Comparison of ENCODE assay signal across 9 cellular contexts in the genomic region with DNA sequence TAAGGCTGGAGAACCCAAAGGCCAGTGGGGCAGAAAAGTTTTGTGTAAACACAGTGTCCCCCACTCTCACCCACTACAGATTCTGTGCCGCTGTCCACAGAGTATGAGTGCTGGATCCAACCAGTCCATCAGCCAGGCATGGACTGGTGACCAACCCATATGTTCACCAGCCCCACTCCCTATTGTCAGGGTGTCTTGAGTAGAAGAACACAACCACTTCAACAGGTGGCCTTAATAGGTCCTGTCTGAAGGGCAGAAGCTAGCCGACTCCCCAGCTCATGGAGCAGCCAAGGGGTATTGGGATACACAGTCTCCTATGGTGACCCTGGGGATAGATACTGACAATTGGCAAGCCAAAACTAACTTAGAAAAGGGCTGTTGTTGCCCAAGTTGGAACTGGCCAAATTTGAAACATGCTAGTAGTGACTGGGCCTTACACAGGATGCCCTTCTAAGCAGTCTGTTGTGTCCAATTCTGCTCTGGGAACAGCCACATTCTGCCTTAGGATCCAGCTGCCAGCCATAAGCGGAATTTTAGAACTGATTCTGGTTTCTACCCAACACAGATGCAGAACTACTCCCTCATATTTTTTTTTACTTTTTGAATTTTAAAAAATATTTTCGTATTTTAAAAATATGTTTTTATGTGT. TPM values are rescaled to one million over a fixed set of nuclear protein-coding genes. Genes with fewer than 3 reads are reported as not detected.
A peak's percentile ranks its signal among the peaks of the same experiment; 100 is the strongest.
DNase-seq lines count a peak whose midpoint lies in the region; ATAC-seq and TF ChIP-seq lines count a peak whose summit lies in the region.
"Had no signal": no experiment of that assay in that cellular context is flagged by ENCODE, and none has a peak within 500 bp of the region (broad histone marks: within the 10 kb centered on the region; RNA-seq: fewer than 3 reads in every experiment).

No MANE protein-coding gene starts in this region.

- no peaks in the 10 kb centered on the region for H3K36me3 Mint-ChIP-seq in activated CD8-positive, alpha-beta memory T cell treated with anti-CD3 and anti-CD28 coated beads, Interleukin-2, amount 10 ng/mL, durations not matched to agents 7 days and 5 days
- H3K36me3 Mint-ChIP-seq in activated T-helper 17 cell treated with anti-CD3 and anti-CD28 coated beads, Interleukin-2, amount 50 U/mL, for 72 hours (ENCODE audit: low read depth), result no peaks in the 10 kb centered on the region
- H3K36me3 Mint-ChIP-seq: CD14-positive monocyte had no signal

- no peak for TF ChIP-seq CTCF in tibial nerve (IDR thresholded peaks at IDR 0.05)

- H3K27me3 ChIP-seq in layer of hippocampus (ENCODE audit: control insufficient read depth, insufficient read depth, low read length) (no peaks in the 10 kb centered on the region), tibial nerve (no peaks in the 10 kb centered on the region)

- no peak overlapping the region for H3K4me3 Mint-ChIP-seq in activated CD8-positive, alpha-beta memory T cell treated with anti-CD3 and anti-CD28 coated beads, Interleukin-2, amount 10 ng/mL, durations not matched to agents 7 days and 5 days
- H3K4me3 Mint-ChIP-seq in activated T-helper 17 cell treated with anti-CD3 and anti-CD28 coated beads, Interleukin-2, amount 50 U/mL, for 72 hours, result peak overlapping the region; percentile 31
- H3K4me3 Mint-ChIP-seq: CD14-positive monocyte had no signal

- peak; percentile 59 for DNase-seq in activated CD8-positive, alpha-beta memory T cell treated with anti-CD3 and anti-CD28 coated beads for 24 hours
- DNase-seq in activated CD8-positive, alpha-beta memory T cell treated with anti-CD3 and anti-CD28 coated beads, Interleukin-2, amount 10 ng/mL, durations not matched to agents 7 days and 5 days, result no peak
- DNase-seq in tibial nerve (ENCODE audit: low spot score in 2 of 2) (no peak), kidney glomerular epithelial cell (lab: John Stamatoyannopoulos, UW) (no peak), Kasumi-1 (lab: John Stamatoyannopoulos, UW) (no peak)

- peak overlapping the region; percentile 25 for H3K27ac ChIP-seq in layer of hippocampus (ENCODE audit: low read depth, low read length)
- peak overlapping the region; percentile 56 to 89 (median 78) for H3K27ac ChIP-seq in tibial nerve

- CTCF ChIA-PET in activated CD8-positive, alpha-beta memory T cell treated with anti-CD3 and anti-CD28 coated beads, Interleukin-2, amount 10 ng/mL, durations not matched to agents 7 days and 5 days (lab: Charles Lee), result no interaction called here

- no peak for TF ChIP-seq EP300 in tibial nerve (IDR thresholded peaks at IDR 0.05)

- peaks cover 15% of the 10 kb centered on the region for H3K27me3 Mint-ChIP-seq in activated CD8-positive, alpha-beta memory T cell treated with anti-CD3 and anti-CD28 coated beads, Interleukin-2, amount 10 ng/mL, durations not matched to agents 7 days and 5 days
- no peaks in the 10 kb centered on the region for H3K27me3 Mint-ChIP-seq in activated T-helper 17 cell treated with anti-CD3 and anti-CD28 coated beads, Interleukin-2, amount 50 U/mL, for 72 hours

- peaks cover 0 to 25% (median 0%) of the 10 kb centered on the region in 4 donors for H3K4me1 ChIP-seq in tibial nerve

- H3K9me3 Mint-ChIP-seq in activated CD8-positive, alpha-beta memory T cell treated with anti-CD3 and anti-CD28 coated beads, Interleukin-2, amount 10 ng/mL, durations not matched to agents 7 days and 5 days (ENCODE audit: low read depth), result no peaks in the 10 kb centered on the region
- H3K9me3 Mint-ChIP-seq in activated T-helper 17 cell treated with anti-CD3 and anti-CD28 coated beads, Interleukin-2, amount 50 U/mL, for 72 hours, result no peaks in the 10 kb centered on the region
- H3K9me3 Mint-ChIP-seq: CD14-positive monocyte had no signal

- no peak overlapping the region for H3K4me3 ChIP-seq in tibial nerve

- no peak for TF ChIP-seq POLR2A in tibial nerve (IDR thresholded peaks at IDR 0.05)

- no peak for ATAC-seq in activated CD8-positive, alpha-beta memory T cell treated with anti-CD3 and anti-CD28 coated beads, Interleukin-2, amount 10 ng/mL, durations not matched to agents 7 days and 5 days
- ATAC-seq in activated T-helper 17 cell treated with anti-CD3 and anti-CD28 coated beads, Interleukin-2, amount 50 U/mL, for 72 hours (replicated peaks), result peak; percentile 39
- ATAC-seq in HG03095 (IDR thresholded peaks at IDR 0.05; ENCODE audit: unreplicated experiment), result no peak

- H3K9me3 ChIP-seq in tibial nerve, result no peaks in the 10 kb centered on the region

- peaks cover 9% of the 10 kb centered on the region for H3K4me1 Mint-ChIP-seq in activated CD8-positive, alpha-beta memory T cell treated with anti-CD3 and anti-CD28 coated beads, Interleukin-2, amount 10 ng/mL, durations not matched to agents 7 days and 5 days
- H3K4me1 Mint-ChIP-seq in activated T-helper 17 cell treated with anti-CD3 and anti-CD28 coated beads, Interleukin-2, amount 50 U/mL, for 72 hours, result peaks cover 14% of the 10 kb centered on the region
- H3K4me1 Mint-ChIP-seq: CD14-positive monocyte had no signal

- H3K36me3 ChIP-seq in tibial nerve, result no peaks in the 10 kb centered on the region

- no peak overlapping the region for H3K27ac Mint-ChIP-seq in activated CD8-positive, alpha-beta memory T cell treated with anti-CD3 and anti-CD28 coated beads, Interleukin-2, amount 10 ng/mL, durations not matched to agents 7 days and 5 days
- peak overlapping the region; percentile 79 for H3K27ac Mint-ChIP-seq in activated T-helper 17 cell treated with anti-CD3 and anti-CD28 coated beads, Interleukin-2, amount 50 U/mL, for 72 hours
- H3K27ac Mint-ChIP-seq: CD14-positive monocyte had no signal

- 68 to 73% methylated on average over 4 of the region's 4 CpGs for WGBS in tibial nerve, 2 donors

RNA-seq across cellular contexts. Expression of gene PGM2L1, which starts 19.8 kb away (rescaled TPM):
- total RNA-seq in activated CD8-positive, alpha-beta memory T cell treated with anti-CD3 and anti-CD28 coated beads, Interleukin-2, amount 10 ng/mL, durations not matched to agents 7 days and 5 days, result 10 to 100 TPM; 10.1 to 13.1 TPM
- total RNA-seq in activated T-helper 17 cell treated with anti-CD3 and anti-CD28 coated beads, Interleukin-2, amount 50 U/mL, for 72 hours, result 1 to 10 TPM; 5.1 to 7.9 TPM
- 1 to 10 TPM; 2.4 to 9.3 (median 6.2) TPM for total RNA-seq in tibial nerve

RNA-seq across cellular contexts. Expression of gene KCNE3, which starts 49.4 kb away (rescaled TPM):
- under 1 TPM in 1 of 2 experiments, not detected in 1; 0.16 TPM for total RNA-seq in activated CD8-positive, alpha-beta memory T cell treated with anti-CD3 and anti-CD28 coated beads, Interleukin-2, amount 10 ng/mL, durations not matched to agents 7 days and 5 days
- not detected for total RNA-seq in activated T-helper 17 cell treated with anti-CD3 and anti-CD28 coated beads, Interleukin-2, amount 50 U/mL, for 72 hours
- 1 to 10 TPM; 5.7 to 8.5 (median 6.7) TPM for total RNA-seq in tibial nerve

Comparison
In these comparisons a context has a peak if more than half of its experiments do, and no peak if none do; other contexts are left out.
1. RNA of gene KCNE3, which starts 49.4 kb away (total RNA-seq): 5.7 to 8.5 TPM in tibial nerve; 0.16 TPM in activated CD8-positive, alpha-beta memory T cell treated with anti-CD3 and anti-CD28 coated beads, Interleukin-2, amount 10 ng/mL, durations not matched to agents 7 days and 5 days and not detected in activated T-helper 17 cell treated with anti-CD3 and anti-CD28 coated beads, Interleukin-2, amount 50 U/mL, for 72 hours; every median in the first group is over 4 times any median in the second.